19 cellular contexts compared by ENCODE assay signal in the genomic region with DNA sequence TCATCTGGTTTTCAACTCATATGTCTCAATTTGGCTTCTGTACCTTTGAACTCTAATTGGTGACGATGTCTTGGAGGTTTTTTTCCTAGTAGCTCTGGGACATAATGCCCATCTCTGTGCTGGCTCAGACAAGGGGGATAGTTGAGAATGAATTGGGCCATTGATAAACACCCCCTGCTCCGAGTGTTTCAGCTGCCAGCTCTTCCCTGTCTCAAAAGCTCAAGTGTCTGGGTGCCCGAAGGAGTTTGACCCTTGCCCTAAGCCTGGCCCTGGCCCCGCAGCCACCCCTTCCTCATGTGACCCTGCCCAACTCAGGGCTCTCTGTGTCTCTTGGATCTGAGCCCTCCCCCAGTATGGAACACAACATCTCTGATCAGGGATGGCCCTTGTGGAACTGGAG. TPM values are rescaled to one million over a fixed set of nuclear protein-coding genes. Genes with fewer than 3 reads are reported as not detected.
"Had no signal": no experiment of that assay in that cellular context is flagged by ENCODE, and none has a peak within 500 bp of the region (broad histone marks: within the 10 kb centered on the region; RNA-seq: fewer than 3 reads in every experiment).

No MANE protein-coding gene starts in this region.

- H3K27ac Mint-ChIP-seq: activated naive CD8-positive, alpha-beta T cell; activated T-cell treated with anti-CD3 and anti-CD28 coated beads, Interleukin-2, amount 50 U/mL, for 72 hours; natural killer cell; T-helper 17 cell; WTC11 had no signal

- H3K27me3 ChIP-seq: brain microvascular endothelial cell had no signal

- H3K4me3 Mint-ChIP-seq: activated CD8-positive, alpha-beta T cell treated with anti-CD3 and anti-CD28 coated beads, Interleukin-2, amount 10 ng/mL, durations not matched to agents 7 days and 5 days; activated naive CD8-positive, alpha-beta T cell; activated T-cell treated with anti-CD3 and anti-CD28 coated beads, Interleukin-2, amount 50 U/mL, for 72 hours; natural killer cell; T-helper 17 cell; WTC11 had no signal

- H3K36me3 ChIP-seq: brain microvascular endothelial cell, gastroesophageal sphincter, stomach, thoracic aorta had no signal

- H3K9me3 Mint-ChIP-seq: activated T-cell treated with anti-CD3 and anti-CD28 coated beads, Interleukin-2, amount 50 U/mL, for 72 hours; natural killer cell; WTC11 had no signal

- DNase-seq: activated CD4-positive, alpha-beta T cell treated with anti-CD3 and anti-CD28 coated beads for 4 hours; activated CD8-positive, alpha-beta memory T cell treated with anti-CD3 and anti-CD28 coated beads, Interleukin-2, amount 50 U/mL, for 48 hours; activated gamma-delta T cell treated with Interleukin-2 at 50 U/mL for 16 hours; brain microvascular endothelial cell; cerebellar nuclear complex; effector memory CD4-positive, alpha-beta T cell; islet precursor cell; natural killer cell; occipital lobe; psoas muscle; stomach; T-helper 17 cell had no signal

- H3K9me3 ChIP-seq: gastroesophageal sphincter, psoas muscle, stomach, thoracic aorta had no signal

- H3K36me3 Mint-ChIP-seq: activated naive CD8-positive, alpha-beta T cell; natural killer cell; WTC11 had no signal

- H3K4me3 ChIP-seq: gastroesophageal sphincter, psoas muscle, stomach, thoracic aorta had no signal

- H3K27ac ChIP-seq: brain microvascular endothelial cell, gastroesophageal sphincter, psoas muscle, stomach, thoracic aorta had no signal

RNA-seq across cellular contexts. Expression of a gene that starts 3.0 kb away (rescaled TPM):
- total RNA-seq: lung microvascular endothelial cell, psoas muscle had no signal

RNA-seq across cellular contexts. Expression of a gene that starts 44.4 kb away (rescaled TPM):
- total RNA-seq: gastroesophageal sphincter, lung microvascular endothelial cell, occipital lobe had no signal
